8 cellular contexts compared by ENCODE assay signal in genomic region chrX:153944140-153944799, GRCh38.
DNase-seq lines count a peak whose midpoint lies in the region; ATAC-seq lines count a peak whose summit lies in the region.

Gene RENBP (minus strand): TSS chrX:153944643. CDS start chrX:153944610, 33 bp downstream.

- no peaks in the 10 kb centered on the region for H3K36me3 Mint-ChIP-seq in activated naive CD8-positive, alpha-beta T cell

- H3K4me1 Mint-ChIP-seq in activated naive CD8-positive, alpha-beta T cell (ENCODE audit: low read depth): peaks cover 21% of the 10 kb centered on the region

- H3K27ac ChIP-seq in iPS-20b (ENCODE audit: low read length): no peak within 1 kb of the TSS

- no peak for ATAC-seq in HG03280 (IDR thresholded peaks at IDR 0.05; ENCODE audit: unreplicated experiment)

- no peak within 1 kb of the TSS; the same call in 1 of the 2 replicates for H3K9ac ChIP-seq in iPS-20b (ENCODE audit: low read depth, low read length)

- H3K27me3 Mint-ChIP-seq in activated naive CD8-positive, alpha-beta T cell: no peaks in the 10 kb centered on the region

- peaks cover 14% of the 10 kb centered on the region for H3K36me3 ChIP-seq in iPS-20b (ENCODE audit: insufficient read depth, low read depth, low read length)

- H3K4me3 Mint-ChIP-seq in activated naive CD8-positive, alpha-beta T cell: peak within 1 kb of the TSS; percentile 80

- peak within 1 kb of the TSS; percentile 86 for H3K27ac Mint-ChIP-seq in activated naive CD8-positive, alpha-beta T cell

- DNase-seq in activated T-cell treated with anti-CD3 and anti-CD28 coated beads for 1 hour (ENCODE audit: low read depth) (peak; percentile 28), activated T-cell treated with anti-CD3 and anti-CD28 coated beads for 4 hours (no peak), NCI-H1694 (lab: John Stamatoyannopoulos, UW) (no peak), NK-92 (lab: John Stamatoyannopoulos, UW; ENCODE audit: unreplicated experiment) (no peak)
- DNase-seq in stimulated activated CD4-positive, alpha-beta T cell treated with anti-CD3 and anti-CD28 coated beads, Interleukin-4, amount 100 ng/mL, for 4 hours: peak; percentile 41 to 47

- no peaks in the 10 kb centered on the region for H3K27me3 ChIP-seq in iPS-20b (ENCODE audit: insufficient read depth, low read length)

- peaks cover 5% of the 10 kb centered on the region; the same call in 1 of the 2 replicates for H3K4me1 ChIP-seq in iPS-20b (ENCODE audit: insufficient read depth, low read length)

- no peaks in the 10 kb centered on the region for H3K9me3 ChIP-seq in iPS-20b (ENCODE audit: insufficient read depth, low read depth, low read length)

- H3K9me3 Mint-ChIP-seq in activated naive CD8-positive, alpha-beta T cell (ENCODE audit: low read depth): no peaks in the 10 kb centered on the region

- H3K4me3 ChIP-seq in iPS-20b (ENCODE audit: low read length): peak within 1 kb of the TSS; percentile 45; the same call in 1 of the 2 replicates

Comparison
In these comparisons a context has a peak if more than half of its experiments do, and no peak if none do; other contexts are left out.
1. DNase-seq: peak in activated T-cell treated with anti-CD3 and anti-CD28 coated beads for 1 hour (single experiment) and stimulated activated CD4-positive, alpha-beta T cell treated with anti-CD3 and anti-CD28 coated beads, Interleukin-4, amount 100 ng/mL, for 4 hours (2 of 2); none in activated T-cell treated with anti-CD3 and anti-CD28 coated beads for 4 hours (single experiment), NCI-H1694 (single experiment) and NK-92 (single experiment).